ENCODE assay signal across 1 cellular context in the genomic region with DNA sequence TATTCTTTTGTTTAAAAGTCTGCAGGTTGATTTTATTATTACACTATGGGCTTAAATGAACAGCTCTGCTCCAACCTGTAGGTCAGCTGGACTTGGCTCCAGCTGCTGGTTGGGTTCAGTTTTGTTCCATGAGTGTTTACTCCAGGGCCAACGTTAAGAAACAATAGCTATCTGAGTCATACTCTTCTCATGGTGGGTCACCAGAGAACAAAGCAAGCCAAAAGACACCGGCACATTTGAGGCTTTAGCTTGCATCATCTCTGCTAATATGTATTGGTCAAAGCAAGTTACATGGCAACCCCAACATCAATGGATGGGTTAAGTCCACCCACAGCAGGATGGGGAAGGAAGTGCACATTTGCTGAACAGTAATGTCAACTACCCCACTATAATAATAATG.
TF ChIP-seq lines count a peak whose summit lies in the region.

No MANE protein-coding gene starts in this region.

TF ChIP-seq in HepG2, 621 proteins besides CTCF, POLR2A, EP300 and RAD21 (continued from another document):
- 0 out of 2 replicates have a peak, but pooled peaks have one; percentile 8 for TF ChIP-seq SOX5 (CRISPR knock-in tag; IDR thresholded peaks at IDR 0.05; ENCODE audit: borderline replicate concordance)
TF ChIP-seq in HepG2: peak in this region for 2.
